Comparison of ENCODE assay signal across 8 cellular contexts in the genomic region with DNA sequence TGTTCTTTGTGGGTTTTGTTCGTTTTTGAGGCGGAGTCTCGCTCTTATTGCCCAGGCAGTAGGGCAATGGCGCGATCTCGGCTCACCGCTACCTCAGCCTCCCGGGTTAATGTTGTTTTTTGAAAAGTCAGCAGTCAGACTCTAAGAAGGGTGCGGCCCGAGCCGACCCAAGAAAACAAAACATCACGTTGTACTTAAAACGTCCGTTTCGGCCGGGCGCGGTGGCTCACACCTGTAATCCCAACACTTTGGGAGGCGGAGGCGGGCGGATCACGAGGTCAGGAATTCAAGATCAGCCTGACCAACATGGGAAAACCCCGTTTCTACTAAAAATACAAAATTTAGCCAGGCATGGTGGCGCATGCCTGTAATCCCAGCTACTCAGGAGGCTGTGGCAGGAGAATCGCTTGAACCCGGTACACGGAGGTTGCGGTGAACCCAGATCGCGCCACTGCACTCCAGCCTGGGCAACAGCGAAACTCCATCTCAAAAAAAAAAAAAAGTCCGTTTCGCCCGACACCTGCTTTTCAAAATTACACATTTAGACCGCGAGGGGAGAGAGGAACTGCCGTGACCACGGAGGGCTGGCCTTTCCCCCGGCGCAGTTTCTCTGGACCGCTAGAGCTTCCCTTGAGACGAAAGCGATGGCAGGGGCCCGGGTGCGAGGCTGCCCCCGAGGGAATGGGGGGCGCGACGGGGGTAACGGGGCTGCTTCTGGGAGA. TPM values are rescaled to one million over a fixed set of nuclear protein-coding genes. Genes with fewer than 3 reads are reported as not detected.
DNase-seq lines count a peak whose midpoint lies in the region; ATAC-seq and TF ChIP-seq lines count a peak whose summit lies in the region.

No MANE protein-coding gene starts in this region.

- peak; percentile 2 for TF ChIP-seq CTCF in choroid plexus epithelial cell (conservative IDR thresholded peaks at IDR 0.05; ENCODE audit: low read depth, low read length)
- no peak for TF ChIP-seq CTCF in lower leg skin (IDR thresholded peaks at IDR 0.05)

- peak overlapping the region; percentile 89 for H3K27ac Mint-ChIP-seq in T-helper 2 cell treated with Interferon-gamma antibody and Interleukin-4, amounts not matched to agents 5 μg/mL and 100 μg/mL, for 36 hours

- peak overlapping the region; percentile 89 for H3K4me3 Mint-ChIP-seq in T-helper 2 cell treated with Interferon-gamma antibody and Interleukin-4, amounts not matched to agents 5 μg/mL and 100 μg/mL, for 36 hours

- intact Hi-C loops in lower leg skin (cut with DNase I; ENCODE audit: low total_unique reads) = no loop called here

- DNase-seq in ELR (ENCODE audit: low read depth) (peak; percentile 62), HuH-7 (ENCODE audit: low spot score) (peak; percentile 17), choroid plexus epithelial cell (ENCODE audit: low read depth) (no peak), lower leg skin (ENCODE audit: low spot score in 2 of 2) (peak in 1 of 2 donors; percentile 90), COR-L47 (lab: John Stamatoyannopoulos, UW) (no peak)
- DNase-seq in T-helper 2 cell treated with Interferon-gamma antibody and Interleukin-4, amounts not matched to agents 5 μg/mL and 100 μg/mL, for 36 hours (ENCODE audit: low spot score) = peak; percentile 58
- DNase-seq in stimulated activated naive CD4-positive, alpha-beta T cell treated with Interleukin-2 at 50 U/mL for 16 hours (lab: John Stamatoyannopoulos, UW) = peak; percentile 36

- H3K36me3 Mint-ChIP-seq in T-helper 2 cell treated with Interferon-gamma antibody and Interleukin-4, amounts not matched to agents 5 μg/mL and 100 μg/mL, for 36 hours (ENCODE audit: low read depth) = peaks cover 22% of the 10 kb centered on the region

- TF ChIP-seq POLR2A in lower leg skin (IDR thresholded peaks at IDR 0.05) = no peak

- ATAC-seq in GM21526 (IDR thresholded peaks at IDR 0.05; ENCODE audit: low FRiP score, unreplicated experiment) = peak; percentile 53

- 0 to 2% methylated on average over 50 of the region's 50 CpGs for WGBS in lower leg skin, 2 donors

- H3K27me3 Mint-ChIP-seq in T-helper 2 cell treated with Interferon-gamma antibody and Interleukin-4, amounts not matched to agents 5 μg/mL and 100 μg/mL, for 36 hours (ENCODE audit: low read depth) = peaks cover 14% of the 10 kb centered on the region

- H3K4me1 Mint-ChIP-seq in T-helper 2 cell treated with Interferon-gamma antibody and Interleukin-4, amounts not matched to agents 5 μg/mL and 100 μg/mL, for 36 hours (ENCODE audit: low read depth) = peaks cover 30% of the 10 kb centered on the region

- H3K9me3 Mint-ChIP-seq in T-helper 2 cell treated with Interferon-gamma antibody and Interleukin-4, amounts not matched to agents 5 μg/mL and 100 μg/mL, for 36 hours = no peaks in the 10 kb centered on the region

- peak overlapping the region; percentile 86 for H3K4me3 ChIP-seq in choroid plexus epithelial cell (ENCODE audit: low read depth, low read length)
- peak overlapping the region; percentile 90 for H3K4me3 ChIP-seq in lower leg skin (ENCODE audit: low read depth, poor library complexity, severe bottlenecking)

RNA-seq across cellular contexts. Expression of gene CD59, which starts 0.6 kb away (rescaled TPM):
- 100 to 1,000 TPM; 222 to 444 (median 324) TPM for total RNA-seq in lower leg skin

RNA-seq across cellular contexts. Expression of gene C11orf91, which starts 35.0 kb away (rescaled TPM):
- under 1 TPM in 1 of 4 donors, not detected in 3; 0.49 TPM for total RNA-seq in lower leg skin

RNA-seq across cellular contexts. Expression of gene FBXO3, which starts 38.7 kb away (rescaled TPM):
- total RNA-seq in lower leg skin = 10 to 100 TPM; 36.5 to 52.3 (median 48.0) TPM

Comparison
In these comparisons a context has a peak if more than half of its experiments do, and no peak if none do; other contexts are left out.
1. DNase-seq: peak in ELR (single experiment), HuH-7 (single experiment), T-helper 2 cell treated with Interferon-gamma antibody and Interleukin-4, amounts not matched to agents 5 μg/mL and 100 μg/mL, for 36 hours (single experiment) and stimulated activated naive CD4-positive, alpha-beta T cell treated with Interleukin-2 at 50 U/mL for 16 hours (single experiment); none in choroid plexus epithelial cell (single experiment) and COR-L47 (single experiment).